8 cellular contexts compared by ENCODE assay signal in genomic region chr1:192544983-192545393, GRCh38. TPM values are rescaled to one million over a fixed set of nuclear protein-coding genes. Genes with fewer than 3 reads are reported as not detected.
A peak's percentile ranks its signal among the peaks of the same experiment; 100 is the strongest.
DNase-seq lines count a peak whose midpoint lies in the region; ATAC-seq and TF ChIP-seq lines count a peak whose summit lies in the region.

No MANE protein-coding gene starts in this region.

- H3K4me1 ChIP-seq in neural progenitor cell = no peaks in the 10 kb centered on the region

- H3K9me3 Mint-ChIP-seq in activated T-helper 2 cell treated with anti-CD3 and anti-CD28 coated beads, Interferon-gamma antibody, Interleukin-2, Interleukin-4, amounts not matched to agents 10 μg/mL and 5 μg/mL and 100 μg/mL, durations not matched to agents 14 hours and 24 hours and 36 hours = no peaks in the 10 kb centered on the region
- no peaks in the 10 kb centered on the region for H3K9me3 Mint-ChIP-seq in neural progenitor cell
- no peaks in the 10 kb centered on the region for H3K9me3 Mint-ChIP-seq in glutamatergic neuron (ENCODE audit: unreplicated experiment)

- H3F3A ChIP-seq in neural progenitor cell (ENCODE audit: low read depth) = no peaks in the 10 kb centered on the region

- no peaks in the 10 kb centered on the region for H3K9me3 ChIP-seq in neural progenitor cell (ENCODE audit: low read depth)

- no peaks in the 10 kb centered on the region for H3K79me2 ChIP-seq in neural progenitor cell (ENCODE audit: low read depth)

- H3K27ac Mint-ChIP-seq in activated T-helper 2 cell treated with anti-CD3 and anti-CD28 coated beads, Interferon-gamma antibody, Interleukin-2, Interleukin-4, amounts not matched to agents 10 μg/mL and 5 μg/mL and 100 μg/mL, durations not matched to agents 14 hours and 24 hours and 36 hours = peak overlapping the region; percentile 75
- H3K27ac Mint-ChIP-seq in neural progenitor cell = peak overlapping the region; percentile 79
- H3K27ac Mint-ChIP-seq in glutamatergic neuron (ENCODE audit: unreplicated experiment) = no peak overlapping the region

- DNase-seq in AG10803 (ENCODE audit: low read depth) (peak; percentile 77), neural progenitor cell (ENCODE audit: low spot score) (no peak), T-helper 9 cell (no peak), NCI-H2227 (lab: John Stamatoyannopoulos, UW; ENCODE audit: unreplicated experiment) (no peak), glutamatergic neuron (no peak)
- no peak for DNase-seq in activated T-helper 2 cell treated with anti-CD3 and anti-CD28 coated beads, Interferon-gamma antibody, Interleukin-2, Interleukin-4, amounts not matched to agents 10 μg/mL and 5 μg/mL and 100 μg/mL, durations not matched to agents 14 hours and 24 hours and 36 hours (ENCODE audit: low spot score)

- no peak overlapping the region for H3K27ac ChIP-seq in neural progenitor cell

- peak overlapping the region; percentile 26 for H3K4me3 Mint-ChIP-seq in activated T-helper 2 cell treated with anti-CD3 and anti-CD28 coated beads, Interferon-gamma antibody, Interleukin-2, Interleukin-4, amounts not matched to agents 10 μg/mL and 5 μg/mL and 100 μg/mL, durations not matched to agents 14 hours and 24 hours and 36 hours (ENCODE audit: low read depth)
- H3K4me3 Mint-ChIP-seq in neural progenitor cell (no peak overlapping the region), glutamatergic neuron (ENCODE audit: unreplicated experiment) (no peak overlapping the region)

- H3K36me3 ChIP-seq in neural progenitor cell = no peaks in the 10 kb centered on the region

- no peak for TF ChIP-seq CTCF in AG10803 (conservative IDR thresholded peaks at IDR 0.05; ENCODE audit: low read length)
- no peak for TF ChIP-seq CTCF in neural progenitor cell (IDR thresholded peaks at IDR 0.05)
- TF ChIP-seq CTCF in glutamatergic neuron (IDR thresholded peaks at IDR 0.05; ENCODE audit: partially characterized antibody, unreplicated experiment) = no peak

- no peaks in the 10 kb centered on the region for H3K27me3 Mint-ChIP-seq in activated T-helper 2 cell treated with anti-CD3 and anti-CD28 coated beads, Interferon-gamma antibody, Interleukin-2, Interleukin-4, amounts not matched to agents 10 μg/mL and 5 μg/mL and 100 μg/mL, durations not matched to agents 14 hours and 24 hours and 36 hours (ENCODE audit: low read depth)
- no peaks in the 10 kb centered on the region for H3K27me3 Mint-ChIP-seq in neural progenitor cell (ENCODE audit: insufficient read depth, low read depth)
- H3K27me3 Mint-ChIP-seq in glutamatergic neuron (ENCODE audit: unreplicated experiment) = no peaks in the 10 kb centered on the region

- no peak overlapping the region for H3K4me3 ChIP-seq in AG10803 (ENCODE audit: low read length)
- H3K4me3 ChIP-seq in neural progenitor cell = no peak overlapping the region

- peak overlapping the region; percentile 36 for H2AFZ ChIP-seq in neural progenitor cell (replicated peaks)

- no peak overlapping the region for H3K9ac ChIP-seq in neural progenitor cell

- H3K4me2 ChIP-seq in neural progenitor cell = no peak overlapping the region

- peaks cover 63% of the 10 kb centered on the region for H3K4me1 Mint-ChIP-seq in activated T-helper 2 cell treated with anti-CD3 and anti-CD28 coated beads, Interferon-gamma antibody, Interleukin-2, Interleukin-4, amounts not matched to agents 10 μg/mL and 5 μg/mL and 100 μg/mL, durations not matched to agents 14 hours and 24 hours and 36 hours (ENCODE audit: low read depth)
- H3K4me1 Mint-ChIP-seq in neural progenitor cell (peaks cover 33% of the 10 kb centered on the region), glutamatergic neuron (ENCODE audit: low read depth, unreplicated experiment) (peaks cover 5% of the 10 kb centered on the region)

- H4K20me1 ChIP-seq in neural progenitor cell (ENCODE audit: low read depth) = no peaks in the 10 kb centered on the region

- no peaks in the 10 kb centered on the region for H3K36me3 Mint-ChIP-seq in activated T-helper 2 cell treated with anti-CD3 and anti-CD28 coated beads, Interferon-gamma antibody, Interleukin-2, Interleukin-4, amounts not matched to agents 10 μg/mL and 5 μg/mL and 100 μg/mL, durations not matched to agents 14 hours and 24 hours and 36 hours (ENCODE audit: low read depth)
- no peaks in the 10 kb centered on the region for H3K36me3 Mint-ChIP-seq in neural progenitor cell
- no peaks in the 10 kb centered on the region for H3K36me3 Mint-ChIP-seq in glutamatergic neuron (ENCODE audit: unreplicated experiment)

- intact Hi-C loops in activated T-helper 2 cell treated with anti-CD3 and anti-CD28 coated beads, Interferon-gamma antibody, Interleukin-2, Interleukin-4, amounts not matched to agents 10 μg/mL and 5 μg/mL and 100 μg/mL, durations not matched to agents 14 hours and 24 hours and 36 hours (cut with micrococcal nuclease) = loop anchor here (1.0 to 10.0 kb wide), 5 partner anchors 14 to 580 kb away; partner anchors contain the start of genes CDC73 and RGS1

- ATAC-seq in GM19397 (IDR thresholded peaks at IDR 0.05; ENCODE audit: unreplicated experiment) (peak; percentile 60), HG03354 (IDR thresholded peaks at IDR 0.05; ENCODE audit: poor library complexity, severe bottlenecking, unreplicated experiment) (peak; percentile 67)

- H3K27me3 ChIP-seq in neural progenitor cell = no peaks in the 10 kb centered on the region

RNA-seq across cellular contexts. Expression of gene RGS1, which starts 30.6 kb away (rescaled TPM):
- 4.2 and 4.3 TPM in 2 replicates for total RNA-seq in activated T-helper 2 cell treated with anti-CD3 and anti-CD28 coated beads, Interferon-gamma antibody, Interleukin-2, Interleukin-4, amounts not matched to agents 10 μg/mL and 5 μg/mL and 100 μg/mL, durations not matched to agents 14 hours and 24 hours and 36 hours
- total RNA-seq in neural progenitor cell (ENCODE audit: low replicate concordance) (not detected in 2 replicates), glutamatergic neuron (ENCODE audit: unreplicated experiment) (not detected)
